9 cellular contexts compared by ENCODE assay signal in the genomic region with DNA sequence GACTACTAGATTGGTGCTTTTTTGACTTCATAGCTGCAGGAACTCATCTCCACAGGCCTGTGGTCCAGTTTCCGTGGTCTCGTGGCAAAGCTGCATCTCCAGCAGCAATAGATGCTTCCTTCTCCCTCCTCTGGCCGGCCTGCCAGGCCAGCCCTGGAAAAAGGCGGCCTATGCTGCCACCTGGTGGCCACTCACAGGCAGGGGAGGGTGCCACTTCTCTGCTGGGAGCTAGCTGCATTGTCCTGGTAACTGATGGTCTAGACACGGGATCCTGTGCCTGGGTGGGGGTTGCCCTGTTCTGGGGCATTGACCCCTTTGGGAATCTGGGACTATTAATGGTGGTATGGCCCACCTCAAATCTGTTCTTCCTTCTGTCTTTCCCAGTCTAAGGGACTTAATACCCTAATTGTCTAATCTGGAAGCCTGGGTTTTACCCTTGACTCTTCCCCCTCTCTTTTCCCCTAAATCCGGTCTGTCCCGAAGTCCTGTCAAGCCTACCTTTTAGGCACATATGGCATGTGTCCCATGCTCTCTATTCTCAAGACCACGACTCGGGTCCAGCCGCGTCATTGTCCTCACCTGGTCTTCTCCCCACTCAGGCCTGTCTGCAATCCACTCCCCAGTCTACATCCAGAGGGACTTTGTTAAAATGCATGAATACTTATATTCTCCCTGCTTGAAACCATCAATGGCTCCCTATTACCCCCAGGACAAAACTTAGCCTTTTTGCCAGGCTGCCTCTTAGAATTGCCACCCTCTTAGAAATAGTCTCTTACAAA. TPM values are rescaled to one million over a fixed set of nuclear protein-coding genes. Genes with fewer than 3 reads are reported as not detected.
A peak's percentile ranks its signal among the peaks of the same experiment; 100 is the strongest.
DNase-seq lines count a peak whose midpoint lies in the region; ATAC-seq and TF ChIP-seq lines count a peak whose summit lies in the region.
"Had no signal": no experiment of that assay in that cellular context is flagged by ENCODE, and none has a peak within 500 bp of the region (broad histone marks: within the 10 kb centered on the region; RNA-seq: fewer than 3 reads in every experiment).

No MANE protein-coding gene starts in this region.

- H3K4me1 Mint-ChIP-seq in Calu3 (ENCODE audit: low read depth, unreplicated experiment) = peaks cover 8% of the 10 kb centered on the region

- intact Hi-C loops in Calu3 (cut with micrococcal nuclease; ENCODE audit: unreplicated experiment) = loop anchor here (1.0 to 10.0 kb wide), 5 partner anchors 102 to 806 kb away; no protein-coding TSS in a partner anchor

- H3K9me3 ChIP-seq in suprapubic skin = no peaks in the 10 kb centered on the region

- 38% methylated on average over 11 of the region's 11 CpGs for WGBS in suprapubic skin

- no peak for TF ChIP-seq POLR2A in suprapubic skin (IDR thresholded peaks at IDR 0.05)

- DNase-seq in Calu3 (peak; percentile 80), HuH-7.5 (ENCODE audit: low spot score) (peak; percentile 84), RPMI7951 (ENCODE audit: low read depth) (peak; percentile 57), activated T-helper 1 cell treated with Interleukin-2 at 50 U/mL for 16 hours (ENCODE audit: low read depth) (peak; percentile 55), fibroblast of pulmonary artery (ENCODE audit: low read depth) (peak; percentile 77), nucleus accumbens (lab: John Stamatoyannopoulos, UW) (peak in 54 of 56 donors; percentile 15 to 87 (median 71)), suprapubic skin (ENCODE audit: low spot score in 2 of 2) (peak; percentile 86 to 88)

- H3K36me3 Mint-ChIP-seq in Calu3 (ENCODE audit: insufficient read depth, unreplicated experiment) = no peaks in the 10 kb centered on the region
- H3K36me3 Mint-ChIP-seq: activated naive CD4-positive, alpha-beta T cell treated with anti-CD3 and anti-CD28 coated beads, Interleukin-2, amount 50 U/mL, for 24 hours had no signal

- peak; percentile 82 for ATAC-seq in GM21367 (IDR thresholded peaks at IDR 0.05; ENCODE audit: unreplicated experiment)

- no peak for TF ChIP-seq EP300 in suprapubic skin (IDR thresholded peaks at IDR 0.05)

- CTCF ChIA-PET in Calu3 (lab: Charles Lee) = interaction anchor here (0.6 to 1.9 kb wide), 8 partner anchors 25 to 254 kb away, joined by 3 to 44 read pairs (median 4); partner anchors contain the start of genes MRRF and RBM18

- peaks cover 20% of the 10 kb centered on the region for H3K4me1 ChIP-seq in suprapubic skin

- no peak overlapping the region for H3K27ac Mint-ChIP-seq in Calu3 (ENCODE audit: unreplicated experiment)
- H3K27ac Mint-ChIP-seq: activated naive CD4-positive, alpha-beta T cell treated with anti-CD3 and anti-CD28 coated beads, Interleukin-2, amount 50 U/mL, for 24 hours had no signal

- no peaks in the 10 kb centered on the region for H3K27me3 ChIP-seq in suprapubic skin

- peaks cover 37% of the 10 kb centered on the region for H3K27me3 Mint-ChIP-seq in Calu3 (ENCODE audit: unreplicated experiment)

- no peak overlapping the region for H3K27ac ChIP-seq in suprapubic skin

- H3K4me3 ChIP-seq in fibroblast of pulmonary artery (replicated peaks; ENCODE audit: low read depth, low read length) = no peak overlapping the region
- H3K4me3 ChIP-seq in suprapubic skin = no peak overlapping the region

- no peak overlapping the region for H3K4me3 Mint-ChIP-seq in Calu3 (ENCODE audit: low read depth, unreplicated experiment)
- H3K4me3 Mint-ChIP-seq: activated naive CD4-positive, alpha-beta T cell treated with anti-CD3 and anti-CD28 coated beads, Interleukin-2, amount 50 U/mL, for 24 hours had no signal

- no peaks in the 10 kb centered on the region for H3K36me3 ChIP-seq in suprapubic skin

- H3K9me3 Mint-ChIP-seq in Calu3 (ENCODE audit: low read depth, unreplicated experiment) = no peaks in the 10 kb centered on the region
- H3K9me3 Mint-ChIP-seq: activated naive CD4-positive, alpha-beta T cell treated with anti-CD3 and anti-CD28 coated beads, Interleukin-2, amount 50 U/mL, for 24 hours had no signal

- no TSS peak for BruUV-seq in Calu3 (replicated peaks; lab: Mats Ljungman, UMichigan)

- peak; percentile 81 for TF ChIP-seq CTCF in Calu3 (IDR thresholded peaks at IDR 0.05; ENCODE audit: unreplicated experiment)
- TF ChIP-seq CTCF in fibroblast of pulmonary artery (IDR thresholded peaks at IDR 0.05; ENCODE audit: low read length, missing control alignments) = peak; percentile 94
- TF ChIP-seq CTCF in suprapubic skin (IDR thresholded peaks at IDR 0.05) = peak; percentile 91 to 92

RNA-seq across cellular contexts. Expression of gene PTGS1, which starts 20.1 kb away (rescaled TPM):
- 0.66 and 0.71 TPM in 2 replicates for total RNA-seq in Calu3 (2022)
- 10.1 and 11.5 TPM in 2 replicates for total RNA-seq in RPMI7951 (2014; rRNA removed; shearing (Covaris generic))
- total RNA-seq in suprapubic skin = 100 to 1,000 TPM in 1 of 4 donors, 10 to 100 TPM in 3; 64.3 to 124 (median 73.1) TPM
